Comparison of ENCODE assay signal across 1 cellular context in the genomic region with DNA sequence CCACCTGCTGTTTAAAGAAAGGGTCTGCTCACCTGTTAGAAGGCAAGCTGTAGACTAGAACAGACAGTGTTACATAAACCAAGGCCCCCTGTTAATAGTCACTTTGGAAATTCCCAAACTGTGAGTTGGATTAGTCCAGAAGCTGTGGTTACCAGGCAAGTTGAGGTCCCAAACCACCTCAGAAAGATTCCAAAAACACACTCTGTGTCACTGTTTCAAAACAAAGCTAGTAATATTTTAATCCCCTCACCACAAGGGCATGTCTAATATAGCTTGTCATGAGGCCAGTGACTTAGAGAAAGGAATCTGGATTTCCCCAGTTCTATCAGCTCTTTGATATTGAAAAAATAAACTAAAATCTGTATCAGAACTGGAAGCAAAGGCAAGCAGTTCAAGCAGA.
TF ChIP-seq lines count a peak whose summit lies in the region.

No MANE protein-coding gene starts in this region.

TF ChIP-seq in IMR-90, 13 proteins besides CTCF, POLR2A, EP300 and RAD21 (continued from another document):
- TF ChIP-seq, protein P1, sequence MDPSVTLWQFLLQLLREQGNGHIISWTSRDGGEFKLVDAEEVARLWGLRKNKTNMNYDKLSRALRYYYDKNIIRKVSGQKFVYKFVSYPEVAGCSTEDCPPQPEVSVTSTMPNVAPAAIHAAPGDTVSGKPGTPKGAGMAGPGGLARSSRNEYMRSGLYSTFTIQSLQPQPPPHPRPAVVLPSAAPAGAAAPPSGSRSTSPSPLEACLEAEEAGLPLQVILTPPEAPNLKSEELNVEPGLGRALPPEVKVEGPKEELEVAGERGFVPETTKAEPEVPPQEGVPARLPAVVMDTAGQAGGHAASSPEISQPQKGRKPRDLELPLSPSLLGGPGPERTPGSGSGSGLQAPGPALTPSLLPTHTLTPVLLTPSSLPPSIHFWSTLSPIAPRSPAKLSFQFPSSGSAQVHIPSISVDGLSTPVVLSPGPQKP (IDR thresholded peaks at IDR 0.05; ENCODE audit: borderline replicate concordance, low read depth, low read length): no peak
